In genomic region chr6:122202576-122203137, GRCh38 we compare ENCODE assay signal across 2 cellular contexts.
TF ChIP-seq lines count a peak whose summit lies in the region.

No MANE protein-coding gene starts in this region.

TF ChIP-seq in GM23338, 12 proteins besides CTCF, POLR2A, EP300 and RAD21:
- TF ChIP-seq, protein P1, sequence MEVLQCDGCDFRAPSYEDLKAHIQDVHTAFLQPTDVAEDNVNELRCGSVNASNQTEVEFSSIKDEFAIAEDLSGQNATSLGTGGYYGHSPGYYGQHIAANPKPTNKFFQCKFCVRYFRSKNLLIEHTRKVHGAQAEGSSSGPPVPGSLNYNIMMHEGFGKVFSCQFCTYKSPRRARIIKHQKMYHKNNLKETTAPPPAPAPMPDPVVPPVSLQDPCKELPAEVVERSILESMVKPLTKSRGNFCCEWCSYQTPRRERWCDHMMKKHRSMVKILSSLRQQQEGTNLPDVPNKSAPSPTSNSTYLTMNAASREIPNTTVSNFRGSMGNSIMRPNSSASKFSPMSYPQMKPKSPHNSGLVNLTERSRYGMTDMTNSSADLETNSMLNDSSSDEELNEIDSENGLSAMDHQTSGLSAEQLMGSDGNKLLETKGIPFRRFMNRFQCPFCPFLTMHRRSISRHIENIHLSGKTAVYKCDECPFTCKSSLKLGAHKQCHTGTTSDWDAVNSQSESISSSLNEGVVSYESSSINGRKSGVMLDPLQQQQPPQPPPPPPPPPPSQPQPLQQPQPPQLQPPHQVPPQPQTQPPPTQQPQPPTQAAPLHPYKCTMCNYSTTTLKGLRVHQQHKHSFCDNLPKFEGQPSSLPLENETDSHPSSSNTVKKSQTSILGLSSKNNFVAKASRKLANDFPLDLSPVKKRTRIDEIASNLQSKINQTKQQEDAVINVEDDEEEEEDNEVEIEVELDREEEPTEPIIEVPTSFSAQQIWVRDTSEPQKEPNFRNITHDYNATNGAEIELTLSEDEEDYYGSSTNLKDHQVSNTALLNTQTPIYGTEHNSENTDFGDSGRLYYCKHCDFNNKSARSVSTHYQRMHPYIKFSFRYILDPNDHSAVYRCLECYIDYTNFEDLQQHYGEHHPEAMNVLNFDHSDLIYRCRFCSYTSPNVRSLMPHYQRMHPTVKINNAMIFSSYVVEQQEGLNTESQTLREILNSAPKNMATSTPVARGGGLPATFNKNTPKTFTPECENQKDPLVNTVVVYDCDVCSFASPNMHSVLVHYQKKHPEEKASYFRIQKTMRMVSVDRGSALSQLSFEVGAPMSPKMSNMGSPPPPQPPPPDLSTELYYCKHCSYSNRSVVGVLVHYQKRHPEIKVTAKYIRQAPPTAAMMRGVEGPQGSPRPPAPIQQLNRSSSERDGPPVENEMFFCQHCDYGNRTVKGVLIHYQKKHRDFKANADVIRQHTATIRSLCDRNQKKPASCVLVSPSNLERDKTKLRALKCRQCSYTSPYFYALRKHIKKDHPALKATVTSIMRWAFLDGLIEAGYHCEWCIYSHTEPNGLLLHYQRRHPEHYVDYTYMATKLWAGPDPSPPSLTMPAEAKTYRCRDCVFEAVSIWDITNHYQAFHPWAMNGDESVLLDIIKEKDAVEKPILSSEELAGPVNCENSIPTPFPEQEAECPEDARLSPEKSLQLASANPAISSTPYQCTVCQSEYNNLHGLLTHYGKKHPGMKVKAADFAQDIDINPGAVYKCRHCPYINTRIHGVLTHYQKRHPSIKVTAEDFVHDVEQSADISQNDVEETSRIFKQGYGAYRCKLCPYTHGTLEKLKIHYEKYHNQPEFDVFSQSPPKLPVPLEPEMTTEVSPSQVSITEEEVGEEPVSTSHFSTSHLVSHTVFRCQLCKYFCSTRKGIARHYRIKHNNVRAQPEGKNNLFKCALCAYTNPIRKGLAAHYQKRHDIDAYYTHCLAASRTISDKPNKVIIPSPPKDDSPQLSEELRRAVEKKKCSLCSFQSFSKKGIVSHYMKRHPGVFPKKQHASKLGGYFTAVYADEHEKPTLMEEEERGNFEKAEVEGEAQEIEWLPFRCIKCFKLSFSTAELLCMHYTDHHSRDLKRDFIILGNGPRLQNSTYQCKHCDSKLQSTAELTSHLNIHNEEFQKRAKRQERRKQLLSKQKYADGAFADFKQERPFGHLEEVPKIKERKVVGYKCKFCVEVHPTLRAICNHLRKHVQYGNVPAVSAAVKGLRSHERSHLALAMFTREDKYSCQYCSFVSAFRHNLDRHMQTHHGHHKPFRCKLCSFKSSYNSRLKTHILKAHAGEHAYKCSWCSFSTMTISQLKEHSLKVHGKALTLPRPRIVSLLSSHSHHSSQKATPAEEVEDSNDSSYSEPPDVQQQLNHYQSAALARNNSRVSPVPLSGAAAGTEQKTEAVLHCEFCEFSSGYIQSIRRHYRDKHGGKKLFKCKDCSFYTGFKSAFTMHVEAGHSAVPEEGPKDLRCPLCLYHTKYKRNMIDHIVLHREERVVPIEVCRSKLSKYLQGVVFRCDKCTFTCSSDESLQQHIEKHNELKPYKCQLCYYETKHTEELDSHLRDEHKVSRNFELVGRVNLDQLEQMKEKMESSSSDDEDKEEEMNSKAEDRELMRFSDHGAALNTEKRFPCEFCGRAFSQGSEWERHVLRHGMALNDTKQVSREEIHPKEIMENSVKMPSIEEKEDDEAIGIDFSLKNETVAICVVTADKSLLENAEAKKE (CRISPR knock-in tag; IDR thresholded peaks at IDR 0.05) = no peak
- no peak for TF ChIP-seq CREB1 (CRISPR knock-in tag; IDR thresholded peaks at IDR 0.05; ENCODE audit: low read depth)
- no peak for TF ChIP-seq POLR2AphosphoS5 (IDR thresholded peaks at IDR 0.05; ENCODE audit: low read depth)
- TF ChIP-seq NANOG (IDR thresholded peaks at IDR 0.05; ENCODE audit: borderline replicate concordance) = no peak
- TF ChIP-seq EZH2 (IDR thresholded peaks at IDR 0.05; ENCODE audit: low read depth, unreplicated experiment) = no peak
- no peak for TF ChIP-seq REST (IDR thresholded peaks at IDR 0.05; ENCODE audit: unreplicated experiment)
- TF ChIP-seq JUNB (IDR thresholded peaks at IDR 0.05; ENCODE audit: unreplicated experiment) = no peak
- TF ChIP-seq, protein P2, sequence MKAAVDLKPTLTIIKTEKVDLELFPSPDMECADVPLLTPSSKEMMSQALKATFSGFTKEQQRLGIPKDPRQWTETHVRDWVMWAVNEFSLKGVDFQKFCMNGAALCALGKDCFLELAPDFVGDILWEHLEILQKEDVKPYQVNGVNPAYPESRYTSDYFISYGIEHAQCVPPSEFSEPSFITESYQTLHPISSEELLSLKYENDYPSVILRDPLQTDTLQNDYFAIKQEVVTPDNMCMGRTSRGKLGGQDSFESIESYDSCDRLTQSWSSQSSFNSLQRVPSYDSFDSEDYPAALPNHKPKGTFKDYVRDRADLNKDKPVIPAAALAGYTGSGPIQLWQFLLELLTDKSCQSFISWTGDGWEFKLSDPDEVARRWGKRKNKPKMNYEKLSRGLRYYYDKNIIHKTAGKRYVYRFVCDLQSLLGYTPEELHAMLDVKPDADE (IDR thresholded peaks at IDR 0.05) = no peak
- TF ChIP-seq ZNF331 (CRISPR knock-in tag; IDR thresholded peaks at IDR 0.05; ENCODE audit: low read depth) = no peak
- TF ChIP-seq ZNF114 (CRISPR knock-in tag; IDR thresholded peaks at IDR 0.05) = no peak
TF ChIP-seq in GM23338: peak in this region for 0.

TF ChIP-seq in H1, 55 proteins besides CTCF, POLR2A, EP300 and RAD21:
- TF ChIP-seq SP1 (IDR thresholded peaks at IDR 0.05; ENCODE audit: low read depth, low read length) (no peak), SIN3A (conservative IDR thresholded peaks at IDR 0.05 in 1 of 2, IDR thresholded peaks at IDR 0.05 in 1 of 2; ENCODE audit: low read depth in 1 of 2, low read length in 2 of 2) (no peak)
